19 cellular contexts compared by ENCODE assay signal in the genomic region with DNA sequence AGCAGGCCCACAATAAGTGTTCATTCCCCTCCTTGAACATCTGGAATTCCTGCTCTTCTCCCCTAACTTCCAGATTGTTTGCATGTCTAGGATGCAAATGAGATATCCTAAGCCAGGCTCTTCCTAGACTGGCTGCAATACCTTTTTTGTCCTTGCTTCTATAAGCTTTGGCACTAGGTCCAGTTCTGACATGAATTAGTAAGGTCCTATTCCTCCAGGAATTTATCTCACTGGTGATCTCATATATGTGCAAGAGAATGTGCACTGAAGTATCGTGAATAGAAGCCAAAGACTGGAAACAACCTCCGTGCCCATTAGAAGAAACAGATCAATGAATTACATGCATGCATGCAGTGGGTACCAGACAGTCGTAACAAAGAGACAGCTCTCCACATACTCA. TPM values are rescaled to one million over a fixed set of nuclear protein-coding genes. Genes with fewer than 3 reads are reported as not detected.
DNase-seq lines count a peak whose midpoint lies in the region; ATAC-seq, FAIRE-seq and TF ChIP-seq lines count a peak whose summit lies in the region.
"Had no signal": no experiment of that assay in that cellular context is flagged by ENCODE, and none has a peak within 500 bp of the region (broad histone marks: within the 10 kb centered on the region; RNA-seq: fewer than 3 reads in every experiment).

No MANE protein-coding gene starts in this region.

- no peak overlapping the region for H3K9ac ChIP-seq in muscle layer of colon (ENCODE audit: low read length)
- H3K9ac ChIP-seq: BLaER1 had no signal

- intact Hi-C loops in tibial artery (cut with DNase I; ENCODE audit: low total_unique reads) = no loop called here

- peaks cover 67% of the 10 kb centered on the region for H3K4me1 ChIP-seq in muscle layer of colon (ENCODE audit: insufficient read depth, low read length)
- H3K4me1 ChIP-seq in tibial artery = peaks cover 0 to 93% (median 48%) of the 10 kb centered on the region in 4 donors

- FAIRE-seq in bronchial epithelial cell (lab: Jason Lieb, UNC) = no peak

- DNase-seq in amniotic epithelial cell (ENCODE audit: low read depth) (peak; percentile 28), bronchial epithelial cell (ENCODE audit: low read depth) (peak; percentile 59), tibial artery (no peak)
- DNase-seq: CD4-positive, alpha-beta T cell; COR-L47; DMS79; Karpas-422; MV-4-11; NCI-H2029; NCI-H2227 treated with DMSO at 0.1 percent for 48 hours; NCI-H510A; PC-9; RPMI8226; SIG-M5 had no signal

- H3K9me3 ChIP-seq in muscle layer of colon (ENCODE audit: low read length) = no peaks in the 10 kb centered on the region
- no peaks in the 10 kb centered on the region for H3K9me3 ChIP-seq in tibial artery

- no peak overlapping the region for H3K4me3 ChIP-seq in bronchial epithelial cell (ENCODE audit: low read depth, low read length)
- no peak overlapping the region for H3K4me3 ChIP-seq in muscle layer of colon (ENCODE audit: low read depth in 1 of 2, low read length in 2 of 2)
- no peak overlapping the region for H3K4me3 ChIP-seq in tibial artery
- H3K4me3 ChIP-seq: BLaER1, PC-9 had no signal

- ATAC-seq in GM18520 (IDR thresholded peaks at IDR 0.05; ENCODE audit: unreplicated experiment) (no peak), HG03196 (IDR thresholded peaks at IDR 0.05; ENCODE audit: unreplicated experiment) (no peak), GM21390 (IDR thresholded peaks at IDR 0.05; ENCODE audit: unreplicated experiment) (no peak)

- H3K36me3 ChIP-seq in bronchial epithelial cell (ENCODE audit: control insufficient read depth, insufficient read depth, low read length) (no peaks in the 10 kb centered on the region), muscle layer of colon (ENCODE audit: insufficient read depth, low read length) (no peaks in the 10 kb centered on the region), tibial artery (no peaks in the 10 kb centered on the region)
- H3K36me3 ChIP-seq: BLaER1 had no signal

- no peak for TF ChIP-seq CTCF in bronchial epithelial cell (IDR thresholded peaks at IDR 0.05; ENCODE audit: insufficient read depth, low read length, severe bottlenecking)
- no peak for TF ChIP-seq CTCF in tibial artery (IDR thresholded peaks at IDR 0.05)

- no peaks in the 10 kb centered on the region for H3K27me3 ChIP-seq in bronchial epithelial cell (ENCODE audit: control insufficient read depth, insufficient read depth, low read length)
- H3K27me3 ChIP-seq in muscle layer of colon (ENCODE audit: control insufficient read depth in 1 of 2, insufficient read depth in 2 of 2, low read length in 2 of 2) = no peaks in the 10 kb centered on the region
- H3K27me3 ChIP-seq in tibial artery = no peaks in the 10 kb centered on the region
- H3K27me3 ChIP-seq: BLaER1 had no signal

- H3K27ac ChIP-seq in muscle layer of colon (ENCODE audit: low read depth, low read length) (peak overlapping the region; percentile 67), tibial artery (peak overlapping the region; percentile 90 to 92)
- H3K27ac ChIP-seq: BLaER1, PC-9 had no signal

RNA-seq across cellular contexts. Expression of a gene that starts 25.2 kb away (rescaled TPM):
- total RNA-seq in bronchial epithelial cell = 114 and 194 TPM in 2 replicates

Comparison
In these comparisons a context has a peak if more than half of its experiments do, and no peak if none do; other contexts are left out.
1. DNase-seq: peak in amniotic epithelial cell (single experiment) and bronchial epithelial cell (single experiment); none in tibial artery (0 of 2).